36 cellular contexts compared by ENCODE assay signal in genomic region chr4:16710198-16710597, GRCh38.
"Had no signal": no experiment of that assay in that cellular context is flagged by ENCODE, and none has a peak within 500 bp of the region (broad histone marks: within the 10 kb centered on the region; RNA-seq: fewer than 3 reads in every experiment).

No MANE protein-coding gene starts in this region.

- H3K4me3 ChIP-seq: MG63 had no signal

- DNase-seq: Karpas-422, Kasumi-1, MG63, MM.1S, MV-4-11, NCI-H1048, NCI-H1092, NCI-H1092 treated with DMSO at 0.1 percent for 48 hours, NCI-H1105, NCI-H1105 treated with DMSO at 0.1 percent for 48 hours, NCI-H1417, NCI-H1417 treated with DMSO at 0.1 percent for 48 hours, NCI-H1436, NCI-H1436 treated with DMSO at 0.1 percent for 48 hours, NCI-H146, NCI-H1694, NCI-H1694 treated with DMSO at 0.1 percent for 48 hours, NCI-H187, NCI-H187 treated with DMSO at 0.1 percent for 48 hours, NCI-H1930, NCI-H2029, NCI-H2029 treated with DMSO at 0.1 percent for 48 hours, NCI-H2081, NCI-H2081 treated with DMSO at 0.1 percent for 48 hours, NCI-H2107, NCI-H2171, NCI-H2171 treated with DMSO at 0.1 percent for 48 hours, NCI-H2227 treated with DMSO at 0.1 percent for 48 hours, NCI-H226, NCI-H345, NCI-H446, NCI-H446 treated with DMSO at 0.1 percent for 48 hours, NCI-H510A, NCI-H510A treated with DMSO at 0.1 percent for 48 hours, NCI-H524 had no signal

- H3K36me3 ChIP-seq: MG63 had no signal

- H3K27me3 ChIP-seq: MG63 had no signal

- H3K27ac ChIP-seq: KMS-11 had no signal

- H3K9ac ChIP-seq: KMS-11 had no signal

- H3K4me2 ChIP-seq: KMS-11 had no signal

- H3K9me3 ChIP-seq: MG63 had no signal
